ENCODE assay signal across 26 cellular contexts in the genomic region with DNA sequence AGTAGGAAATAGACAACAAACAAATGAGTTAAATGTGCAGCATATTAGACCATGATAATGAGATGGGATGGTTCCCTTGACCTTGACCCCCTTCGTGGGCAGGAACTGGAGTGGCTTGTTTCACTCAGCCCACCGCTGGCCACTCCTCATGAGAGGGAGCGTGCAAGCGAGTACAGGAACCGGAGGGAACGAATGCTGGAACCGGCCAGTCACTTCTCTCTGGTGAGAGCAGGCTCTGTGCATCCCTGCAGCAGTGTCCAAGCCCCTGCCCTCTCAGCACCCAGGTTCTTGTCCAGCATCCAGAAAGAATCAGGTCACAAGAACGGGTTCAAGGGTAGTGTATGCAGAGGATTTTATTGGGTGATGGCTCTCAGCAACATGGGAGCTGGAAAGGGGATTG.
"Had no signal": no experiment of that assay in that cellular context is flagged by ENCODE, and none has a peak within 500 bp of the region (broad histone marks: within the 10 kb centered on the region; RNA-seq: fewer than 3 reads in every experiment).

No MANE protein-coding gene starts in this region.

- H3K9ac ChIP-seq: SK-N-SH had no signal

- H3K27ac ChIP-seq: adrenal gland, body of pancreas, SJSA1 had no signal

- H3K36me3 Mint-ChIP-seq: activated naive CD4-positive, alpha-beta T cell treated with anti-CD3 and anti-CD28 coated beads, Interleukin-2, amount 50 U/mL, for 72 hours had no signal

- H3K9me3 Mint-ChIP-seq: activated CD4-positive, alpha-beta T cell treated with anti-CD3 and anti-CD28 coated beads, Interleukin-2, amount 10 ng/mL, durations not matched to agents 24 days and 14 days; activated CD8-positive, alpha-beta T cell treated with anti-CD3 and anti-CD28 coated beads for 36 hours; activated naive CD4-positive, alpha-beta T cell treated with anti-CD3 and anti-CD28 coated beads for 36 hours; activated naive CD4-positive, alpha-beta T cell treated with anti-CD3 and anti-CD28 coated beads, Interleukin-2, amount 50 U/mL, for 72 hours; activated T-cell treated with anti-CD3 and anti-CD28 coated beads, Interleukin-2, amount 50 U/mL, for 24 hours; T-helper 1 cell treated with Interleukin-12 subunit alpha and Interleukin-12 subunit beta and Interleukin-4 antibody, amounts not matched to agents 30 μg/mL and 1 μg/mL, for 36 hours; T-helper 2 cell treated with Interferon-gamma antibody and Interleukin-4, amounts not matched to agents 5 μg/mL and 100 μg/mL, for 36 hours had no signal

- H3K36me3 ChIP-seq: adrenal gland, breast epithelium, MG63, SJSA1 had no signal

- H3K9me3 ChIP-seq: adrenal gland, body of pancreas, breast epithelium, MG63, SJSA1, SK-N-SH had no signal

- H3K27ac Mint-ChIP-seq: activated CD4-positive, alpha-beta T cell treated with anti-CD3 and anti-CD28 coated beads, Interleukin-2, amount 10 ng/mL, durations not matched to agents 24 days and 14 days; activated CD8-positive, alpha-beta T cell treated with anti-CD3 and anti-CD28 coated beads for 36 hours; activated naive CD4-positive, alpha-beta T cell treated with anti-CD3 and anti-CD28 coated beads for 36 hours; activated naive CD4-positive, alpha-beta T cell treated with anti-CD3 and anti-CD28 coated beads, Interleukin-2, amount 50 U/mL, for 72 hours; activated T-cell treated with anti-CD3 and anti-CD28 coated beads, Interleukin-2, amount 50 U/mL, for 24 hours; T-helper 1 cell treated with Interleukin-12 subunit alpha and Interleukin-12 subunit beta and Interleukin-4 antibody, amounts not matched to agents 30 μg/mL and 1 μg/mL, for 36 hours; T-helper 2 cell treated with Interferon-gamma antibody and Interleukin-4, amounts not matched to agents 5 μg/mL and 100 μg/mL, for 36 hours had no signal

- H3K4me2 ChIP-seq: SK-N-SH had no signal

- H3K9me2 ChIP-seq: SK-N-SH had no signal

- ATAC-seq: activated CD8-positive, alpha-beta T cell treated with anti-CD3 and anti-CD28 coated beads for 36 hours; activated naive CD4-positive, alpha-beta T cell treated with anti-CD3 and anti-CD28 coated beads, Interleukin-2, amount 50 U/mL, for 72 hours; body of pancreas; Panc1 had no signal

- H3K4me3 ChIP-seq: adrenal gland, body of pancreas, breast epithelium, MG63, SJSA1 had no signal

- DNase-seq: activated CD4-positive, alpha-beta T cell treated with anti-CD3 and anti-CD28 coated beads, Interleukin-2, amount 10 ng/mL, durations not matched to agents 24 days and 14 days; activated CD4-positive, alpha-beta T cell treated with anti-CD3 and anti-CD28 coated beads, Interleukin-2, amount 50 U/mL, for 4 hours; activated CD8-positive, alpha-beta T cell treated with anti-CD3 and anti-CD28 coated beads for 36 hours; activated gamma-delta T cell treated with Interleukin-2 at 50 U/mL for 16 hours; activated naive CD4-positive, alpha-beta T cell treated with anti-CD3 and anti-CD28 coated beads for 36 hours; activated T-cell treated with anti-CD3 and anti-CD28 coated beads, Interleukin-2, amount 50 U/mL, for 24 hours; adrenal gland; body of pancreas; KG1; MG63; NCI-H1048; NCI-H1105 treated with DMSO at 0.1 percent for 48 hours; NCI-H1436; NCI-H1694; NCI-H1930; NCI-H2081 treated with DMSO at 0.1 percent for 48 hours; NCI-H345; NCI-H524 treated with DMSO at 0.1 percent for 48 hours; SHP77 treated with DMSO at 0.1 percent for 48 hours; SK-N-SH had no signal

- H3K27me3 ChIP-seq: body of pancreas, breast epithelium had no signal

- H3K4me3 Mint-ChIP-seq: activated CD4-positive, alpha-beta T cell treated with anti-CD3 and anti-CD28 coated beads, Interleukin-2, amount 10 ng/mL, durations not matched to agents 24 days and 14 days; activated CD8-positive, alpha-beta T cell treated with anti-CD3 and anti-CD28 coated beads for 36 hours; activated naive CD4-positive, alpha-beta T cell treated with anti-CD3 and anti-CD28 coated beads for 36 hours; activated T-cell treated with anti-CD3 and anti-CD28 coated beads, Interleukin-2, amount 50 U/mL, for 24 hours; T-helper 1 cell treated with Interleukin-12 subunit alpha and Interleukin-12 subunit beta and Interleukin-4 antibody, amounts not matched to agents 30 μg/mL and 1 μg/mL, for 36 hours; T-helper 2 cell treated with Interferon-gamma antibody and Interleukin-4, amounts not matched to agents 5 μg/mL and 100 μg/mL, for 36 hours had no signal

- H3K4me1 ChIP-seq: adrenal gland, body of pancreas, breast epithelium, SJSA1 had no signal
